10 cellular contexts compared by ENCODE assay signal in the genomic region with DNA sequence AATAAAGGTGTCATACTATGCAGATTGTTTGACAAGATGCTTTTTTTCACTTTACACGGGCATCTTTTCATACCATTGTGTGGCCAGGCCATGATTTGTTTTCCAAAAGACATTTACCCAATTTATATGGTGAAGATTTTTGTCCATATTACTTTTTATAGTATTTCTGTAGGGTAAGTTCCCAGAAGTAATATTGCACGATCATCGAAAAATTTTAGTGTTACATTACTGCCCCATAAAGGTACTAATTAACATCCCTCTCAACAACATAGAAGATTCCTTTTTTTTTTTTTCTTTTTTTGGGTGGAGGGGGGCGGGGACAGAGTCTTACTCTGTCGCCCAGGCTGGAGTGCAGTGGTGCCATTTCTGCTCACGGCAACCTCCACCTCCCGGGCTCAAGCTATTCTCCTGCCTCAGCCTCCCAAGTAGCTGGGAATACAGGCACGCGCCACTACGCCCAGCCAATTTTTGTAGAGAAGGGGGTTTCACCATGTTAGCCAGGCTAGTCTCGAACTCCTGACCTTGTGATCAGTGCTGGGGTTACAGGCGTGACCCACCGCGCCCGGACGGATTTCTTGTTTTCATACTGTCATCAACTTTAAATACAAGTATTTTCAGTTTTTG. TPM values are rescaled to one million over a fixed set of nuclear protein-coding genes. Genes with fewer than 3 reads are reported as not detected.
DNase-seq lines count a peak whose midpoint lies in the region; ATAC-seq and TF ChIP-seq lines count a peak whose summit lies in the region.
"Had no signal": no experiment of that assay in that cellular context is flagged by ENCODE, and none has a peak within 500 bp of the region (broad histone marks: within the 10 kb centered on the region; RNA-seq: fewer than 3 reads in every experiment).

No MANE protein-coding gene starts in this region.

- peak overlapping the region in 2 of 8 donors; percentile 37 to 72 for H3K27ac Mint-ChIP-seq in CD8-positive, alpha-beta memory T cell

- H3K9ac ChIP-seq in OCI-LY1 (ENCODE audit: low read length) (no peak overlapping the region), endocrine pancreas (ENCODE audit: control insufficient read depth, insufficient read depth, low read length) (no peak overlapping the region)

- H3K9me2 ChIP-seq in OCI-LY1 (ENCODE audit: low read depth, low read length) = no peaks in the 10 kb centered on the region

- peak overlapping the region; percentile 86; the same call in 1 of the 2 replicates for H3K4me2 ChIP-seq in OCI-LY1 (ENCODE audit: low read length)

- H3K4me1 ChIP-seq in CD8-positive, alpha-beta memory T cell (ENCODE audit: insufficient read depth, low read length) = peaks cover 36% of the 10 kb centered on the region
- H3K4me1 ChIP-seq in OCI-LY1 (ENCODE audit: insufficient read depth, low read length, severe bottlenecking) = peaks cover 20% of the 10 kb centered on the region
- H3K4me1 ChIP-seq in endocrine pancreas (ENCODE audit: control insufficient read depth, insufficient read depth, low read length) = peaks cover 3% of the 10 kb centered on the region
- peaks cover 74 to 80% of the 10 kb centered on the region in 2 experiments for H3K4me1 ChIP-seq in neutrophil (ENCODE audit: control insufficient read depth in 1 of 2, insufficient read depth in 1 of 2, low read depth in 1 of 2, low read length in 1 of 2)

- H3K9me3 ChIP-seq in CD8-positive, alpha-beta memory T cell (ENCODE audit: low read length) = no peaks in the 10 kb centered on the region
- no peaks in the 10 kb centered on the region for H3K9me3 ChIP-seq in OCI-LY1 (ENCODE audit: low read length)
- H3K9me3 ChIP-seq in endocrine pancreas (ENCODE audit: control insufficient read depth, low read length) = no peaks in the 10 kb centered on the region
- H3K9me3 ChIP-seq in neutrophil = no peaks in the 10 kb centered on the region

- peaks cover 3 to 14% (median 4%) of the 10 kb centered on the region in 3 donors for H3K36me3 Mint-ChIP-seq in CD8-positive, alpha-beta memory T cell

- H3K79me2 ChIP-seq in OCI-LY1 (ENCODE audit: insufficient read depth, low read length) = no peaks in the 10 kb centered on the region

- no peak overlapping the region for H3K27ac ChIP-seq in CD8-positive, alpha-beta memory T cell (ENCODE audit: low read depth, low read length)
- H3K27ac ChIP-seq in OCI-LY1 (ENCODE audit: low read depth, low read length, poor library complexity, severe bottlenecking) (no peak overlapping the region), neutrophil (peak overlapping the region; percentile 80)

- no peaks in the 10 kb centered on the region for H4K20me1 ChIP-seq in OCI-LY1 (ENCODE audit: insufficient read depth, low read length)

- H2AFZ ChIP-seq in OCI-LY1 (ENCODE audit: low read length) = no peak overlapping the region

- no peaks in the 10 kb centered on the region for H3K27me3 Mint-ChIP-seq in CD8-positive, alpha-beta memory T cell

- no peaks in the 10 kb centered on the region for H3K27me3 ChIP-seq in CD8-positive, alpha-beta memory T cell (ENCODE audit: insufficient read depth, low read length, poor library complexity, severe bottlenecking)
- H3K27me3 ChIP-seq in OCI-LY1 (ENCODE audit: insufficient read depth, low read length) (peaks cover 4% of the 10 kb centered on the region; the same call in 1 of the 2 replicates), endocrine pancreas (ENCODE audit: control insufficient read depth, insufficient read depth, low read length) (no peaks in the 10 kb centered on the region), neutrophil (no peaks in the 10 kb centered on the region)

- peaks cover 0 to 3% (median 0%) of the 10 kb centered on the region in 5 donors for H3K9me3 Mint-ChIP-seq in CD8-positive, alpha-beta memory T cell

- no peak for DNase-seq in CD8-positive, alpha-beta memory T cell
- DNase-seq in dedifferentiated amniotic fluid mesenchymal stem cell (ENCODE audit: extremely low spot score) = no peak
- no peak for DNase-seq in foreskin fibroblast
- no peak for DNase-seq in NCI-H187 treated with DMSO at 0.1 percent for 48 hours (lab: John Stamatoyannopoulos, UW)
- DNase-seq: activated CD8-positive, alpha-beta memory T cell treated with anti-CD3 and anti-CD28 coated beads for 24 hours; stimulated activated naive CD8-positive, alpha-beta T cell treated with anti-CD3 and anti-CD28 coated beads, Interleukin-15, Interleukin-2, amounts not matched to agents 100 U/mL and 50 U/mL, for 24 hours had no signal

- POLR2A ChIA-PET in CD8-positive, alpha-beta memory T cell (lab: Charles Lee) = no interaction called here

- CTCF ChIA-PET in CD8-positive, alpha-beta memory T cell (lab: Charles Lee) = interaction anchor here (1.1 to 1.6 kb wide), 3 partner anchors 11 to 187 kb away, joined by 3 to 5 read pairs (median 4); no protein-coding TSS in a partner anchor

- ATAC-seq in HG02642 (IDR thresholded peaks at IDR 0.05; ENCODE audit: poor library complexity, unreplicated experiment) = no peak

- H3K4me3 ChIP-seq in CD8-positive, alpha-beta memory T cell (ENCODE audit: low read length) = no peak overlapping the region
- H3K4me3 ChIP-seq in OCI-LY1 (ENCODE audit: low read depth, low read length, poor library complexity, severe bottlenecking) = no peak overlapping the region
- peak overlapping the region; percentile 38 for H3K4me3 ChIP-seq in endocrine pancreas (ENCODE audit: control insufficient read depth, insufficient read depth, low read length)
- peak overlapping the region; percentile 88 to 96 for H3K4me3 ChIP-seq in neutrophil (ENCODE audit: low read depth in 1 of 2, low read length in 1 of 2)
- peak overlapping the region in 1 of 2 donors; percentile 51 for H3K4me3 ChIP-seq in foreskin fibroblast (ENCODE audit: low read depth in 1 of 2, low read length in 2 of 2)

- no peaks in the 10 kb centered on the region for H3K36me3 ChIP-seq in CD8-positive, alpha-beta memory T cell (ENCODE audit: insufficient read depth, low read length)
- H3K36me3 ChIP-seq in OCI-LY1 (ENCODE audit: insufficient read depth, low read length) = peaks cover 18% of the 10 kb centered on the region
- no peaks in the 10 kb centered on the region for H3K36me3 ChIP-seq in endocrine pancreas (ENCODE audit: control insufficient read depth, insufficient read depth, low read length)
- no peaks in the 10 kb centered on the region for H3K36me3 ChIP-seq in neutrophil

- H3K4me3 Mint-ChIP-seq in CD8-positive, alpha-beta memory T cell = peak overlapping the region; percentile 84 to 92 (median 86)

- no peaks in the 10 kb centered on the region for H3F3A ChIP-seq in OCI-LY1 (ENCODE audit: insufficient read depth, low read length)

- H3K4me1 Mint-ChIP-seq in CD8-positive, alpha-beta memory T cell = peaks cover 25 to 46% (median 41%) of the 10 kb centered on the region in 3 donors

- TF ChIP-seq CTCF in OCI-LY1 (IDR thresholded peaks at IDR 0.05; ENCODE audit: low read length) (no peak), neutrophil (IDR thresholded peaks at IDR 0.05) (no peak), foreskin fibroblast (IDR thresholded peaks at IDR 0.05; ENCODE audit: low read depth, low read length) (no peak)

RNA-seq across cellular contexts. Expression of a gene that starts 1.2 kb away (rescaled TPM):
- under 1 TPM in 1 of 2 experiments, not detected in 1; 0.22 TPM for total RNA-seq in CD8-positive, alpha-beta memory T cell
- 2.9 TPM for polyA plus RNA-seq in CD8-positive, alpha-beta memory T cell

Comparison
In these comparisons a context has a peak if more than half of its experiments do, and no peak if none do; other contexts are left out.
1. H3K4me3 ChIP-seq: peak in endocrine pancreas (single experiment) and neutrophil (2 of 2); none in CD8-positive, alpha-beta memory T cell (single experiment) and OCI-LY1 (single experiment).